In genomic region chr22:23857606-23858483, GRCh38 we compare ENCODE assay signal across 9 cellular contexts. TPM values are rescaled to one million over a fixed set of nuclear protein-coding genes. Genes with fewer than 3 reads are reported as not detected.
A peak's percentile ranks its signal among the peaks of the same experiment; 100 is the strongest.
DNase-seq lines count a peak whose midpoint lies in the region; ATAC-seq, FAIRE-seq and TF ChIP-seq lines count a peak whose summit lies in the region.
"Had no signal": no experiment of that assay in that cellular context is flagged by ENCODE, and none has a peak within 500 bp of the region (broad histone marks: within the 10 kb centered on the region; RNA-seq: fewer than 3 reads in every experiment).

Gene SLC2A11 (plus strand): TSS chr22:23857875. CDS start chr22:23858000, 125 bp downstream.

- intact Hi-C loops in kidney (cut with DNase I): no loop called here

- peak within 1 kb of the TSS; percentile 64 to 93 for H3K27ac ChIP-seq in kidney (ENCODE audit: low read depth in 2 of 2, low read length in 2 of 2)

- no peaks in the 10 kb centered on the region for H3K9me3 ChIP-seq in kidney (ENCODE audit: control insufficient read depth in 1 of 2, low read length in 2 of 2)

- ATAC-seq in GM19043 (IDR thresholded peaks at IDR 0.05; ENCODE audit: low read depth, unreplicated experiment): peak; percentile 93
- ATAC-seq in HG03354 (IDR thresholded peaks at IDR 0.05; ENCODE audit: poor library complexity, severe bottlenecking, unreplicated experiment): peak; percentile 94

- DNase-seq in Ammon's horn (ENCODE audit: low spot score) (peak; percentile 98), NCI-H446 treated with DMSO at 0.1 percent for 48 hours (lab: John Stamatoyannopoulos, UW) (peak; percentile 93), cerebellum (ENCODE audit: low spot score) (peak; percentile 92), kidney (peak; percentile 99)
- peak; percentile 89 for DNase-seq in activated CD4-positive, alpha-beta T cell treated with anti-CD3 and anti-CD28 coated beads for 1 hour
- peak; percentile 84 to 87 for DNase-seq in stimulated activated CD4-positive, alpha-beta T cell treated with anti-CD3 and anti-CD28 coated beads, Interleukin-15, amount 100 ng/mL, for 1 hour (ENCODE audit: low read depth in 1 of 2, low spot score in 1 of 2)

- peaks cover under 1 to 1% of the 10 kb centered on the region in 2 donors for H3K36me3 ChIP-seq in kidney (ENCODE audit: control insufficient read depth in 1 of 2, insufficient read depth in 2 of 2, low read length in 2 of 2)

- peak; percentile 27 for TF ChIP-seq CTCF in kidney (IDR thresholded peaks at IDR 0.05; ENCODE audit: borderline replicate concordance, extremely low read depth, insufficient read depth)

- peak within 1 kb of the TSS; percentile 63 to 82 for H3K9ac ChIP-seq in kidney (ENCODE audit: low read length in 2 of 2)

- no peak for FAIRE-seq in kidney (lab: Jason Lieb, UNC)
- FAIRE-seq: colon had no signal

- H3K4me1 ChIP-seq in kidney (ENCODE audit: control insufficient read depth in 1 of 2, insufficient read depth in 1 of 2, low read depth in 1 of 2, low read length in 2 of 2): peaks cover 0 to 8% of the 10 kb centered on the region in 2 donors

- peak within 1 kb of the TSS; percentile 51 to 79 for H3K4me3 ChIP-seq in kidney (ENCODE audit: low read length in 2 of 2)

RNA-seq across cellular contexts. Expression of gene SLC2A11, which starts in this region (rescaled TPM):
- total RNA-seq in cerebellum (31.8 TPM), kidney (28.9 TPM)
- 23.7 TPM for polyA plus RNA-seq in kidney (ENCODE audit: insufficient read depth, low read depth, low replicate concordance)

Comparison
In these comparisons a context has a peak if more than half of its experiments do, and no peak if none do; other contexts are left out.
1. Peak in every context shown above with its lines: DNase-seq, ATAC-seq, H3K4me3 ChIP-seq and H3K27ac ChIP-seq.